In the genomic region with DNA sequence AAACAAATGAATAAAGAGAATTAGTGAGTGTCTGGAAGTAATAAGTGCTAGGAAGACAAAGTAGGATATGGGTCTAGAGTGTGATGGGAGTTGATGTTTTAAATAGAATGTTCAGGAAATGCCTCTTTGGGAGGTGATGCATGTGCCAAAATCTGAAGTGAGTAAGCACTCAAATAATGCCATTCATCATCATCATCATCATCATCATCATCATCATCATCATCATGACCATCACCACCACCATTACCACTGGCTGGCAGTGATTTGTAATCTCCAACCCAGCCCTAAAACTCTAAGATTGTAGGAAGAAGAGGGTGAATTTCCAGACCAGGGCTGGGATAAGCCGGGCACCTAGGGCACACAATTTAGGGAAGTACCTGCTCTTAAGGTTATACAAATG, we compare ENCODE assay signal across 32 cellular contexts. TPM values are rescaled to one million over a fixed set of nuclear protein-coding genes. Genes with fewer than 3 reads are reported as not detected.
"Had no signal": no experiment of that assay in that cellular context is flagged by ENCODE, and none has a peak within 500 bp of the region (broad histone marks: within the 10 kb centered on the region; RNA-seq: fewer than 3 reads in every experiment).

No MANE protein-coding gene starts in this region.

- H3K27ac ChIP-seq: stomach, suprapubic skin, testis, thoracic aorta, thyroid gland, tibial artery, tibial nerve, transverse colon, upper lobe of left lung, upper lobe of right lung, uterus, vagina had no signal

- FAIRE-seq: urothelium cell line had no signal

- H3K27me3 ChIP-seq: testis had no signal

- H3K9me3 Mint-ChIP-seq: stimulated activated effector memory CD8-positive, alpha-beta T cell treated with anti-CD3 and anti-CD28 coated beads, Interleukin-12 subunit alpha, Interleukin-12 subunit beta, amount 100 ng/mL, for 72 hours; stimulated activated memory B cell treated with anti-CD40 and anti-IgM and Interleukin-4, amounts not matched to agents 10 μg/mL and 1 μg/mL and 100 μg/mL, for 72 hours; stimulated activated naive CD8-positive, alpha-beta T cell treated with anti-CD3 and anti-CD28 coated beads, Interleukin-15, amount 100 ng/mL, for 72 hours; stimulated activated naive CD8-positive, alpha-beta T cell treated with anti-CD3 and anti-CD28 coated beads, Interleukin-15, Interleukin-2, amounts not matched to agents 100 ng/mL and 50 ng/mL, for 24 hours; type B pancreatic cell had no signal

- H3K4me1 ChIP-seq: stomach, suprapubic skin, testis, thyroid gland, tibial artery, tibial nerve, transverse colon, upper lobe of left lung, upper lobe of right lung, uterus, vagina had no signal

- DNase-seq: stimulated activated CD4-positive, alpha-beta T cell treated with anti-CD3 and anti-CD28 coated beads, Interleukin-2, amount 100 ng/mL, for 48 hours; stimulated activated CD4-positive, alpha-beta T cell treated with anti-CD3 and anti-CD28 coated beads, Interleukin-4, amount 100 ng/mL, for 1 hour; stimulated activated CD4-positive, alpha-beta T cell treated with anti-CD3 and anti-CD28 coated beads, Interleukin-4, amount 100 ng/mL, for 24 hours; stimulated activated CD4-positive, alpha-beta T cell treated with anti-CD3 and anti-CD28 coated beads, Interleukin-4, amount 100 ng/mL, for 4 hours; stimulated activated CD8-positive, alpha-beta memory T cell treated with anti-CD3 and anti-CD28 coated beads, Interleukin-4, amount 100 ng/mL, for 48 hours; stimulated activated naive B cell treated with anti-CD40 and anti-IgM and Interleukin-4, amounts not matched to agents 10 μg/mL and 1 μg/mL and 100 μg/mL, for 72 hours; stimulated activated naive CD4-positive, alpha-beta T cell; stimulated activated naive CD4-positive, alpha-beta T cell treated with Interleukin-2 at 50 U/mL for 16 hours; stimulated activated naive CD8-positive, alpha-beta T cell treated with anti-CD3 and anti-CD28 coated beads, Interleukin-15, amount 100 ng/mL, for 72 hours; stimulated activated naive CD8-positive, alpha-beta T cell treated with anti-CD3 and anti-CD28 coated beads, Interleukin-15, Interleukin-2, amounts not matched to agents 100 U/mL and 50 U/mL, for 24 hours; stomach; substantia nigra; testis; thyroid gland; tibial artery; transverse colon; trophoblast cell; upper lobe of left lung; upper lobe of right lung; uterus had no signal

- ATAC-seq: stimulated activated effector memory CD8-positive, alpha-beta T cell treated with anti-CD3 and anti-CD28 coated beads, Interleukin-12 subunit alpha, Interleukin-12 subunit beta, amount 100 ng/mL, for 72 hours; stimulated activated memory B cell treated with anti-CD40 and anti-IgM and Interleukin-4, amounts not matched to agents 10 μg/mL and 1 μg/mL and 100 μg/mL, for 72 hours; stimulated activated naive B cell treated with anti-CD40 and anti-IgM and Interleukin-4, amounts not matched to agents 10 μg/mL and 1 μg/mL and 100 μg/mL, for 72 hours; stimulated activated naive CD8-positive, alpha-beta T cell treated with anti-CD3 and anti-CD28 coated beads, Interleukin-15, amount 100 ng/mL, for 72 hours; stimulated activated naive CD8-positive, alpha-beta T cell treated with anti-CD3 and anti-CD28 coated beads, Interleukin-15, Interleukin-2, amounts not matched to agents 100 U/mL and 50 U/mL, for 24 hours; upper lobe of right lung had no signal

- H3K9me3 ChIP-seq: suprapubic skin, testis, thoracic aorta, thyroid gland, tibial artery, tibial nerve, transverse colon, upper lobe of left lung, upper lobe of right lung, uterus, vagina had no signal

- H3K4me3 Mint-ChIP-seq: stimulated activated effector memory CD8-positive, alpha-beta T cell treated with anti-CD3 and anti-CD28 coated beads, Interleukin-12 subunit alpha, Interleukin-12 subunit beta, amount 100 ng/mL, for 72 hours; stimulated activated memory B cell treated with anti-CD40 and anti-IgM and Interleukin-4, amounts not matched to agents 10 μg/mL and 1 μg/mL and 100 μg/mL, for 72 hours; stimulated activated naive B cell treated with anti-CD40 and anti-IgM and Interleukin-4, amounts not matched to agents 10 μg/mL and 1 μg/mL and 100 μg/mL, for 72 hours; stimulated activated naive CD8-positive, alpha-beta T cell treated with anti-CD3 and anti-CD28 coated beads, Interleukin-15, amount 100 ng/mL, for 72 hours; stimulated activated naive CD8-positive, alpha-beta T cell treated with anti-CD3 and anti-CD28 coated beads, Interleukin-15, Interleukin-2, amounts not matched to agents 100 ng/mL and 50 ng/mL, for 24 hours; type B pancreatic cell had no signal

- H3K36me3 Mint-ChIP-seq: stimulated activated effector memory CD8-positive, alpha-beta T cell treated with anti-CD3 and anti-CD28 coated beads, Interleukin-12 subunit alpha, Interleukin-12 subunit beta, amount 100 ng/mL, for 72 hours; stimulated activated memory B cell treated with anti-CD40 and anti-IgM and Interleukin-4, amounts not matched to agents 10 μg/mL and 1 μg/mL and 100 μg/mL, for 72 hours; type B pancreatic cell had no signal

- H3K4me1 Mint-ChIP-seq: stimulated activated effector memory CD8-positive, alpha-beta T cell treated with anti-CD3 and anti-CD28 coated beads, Interleukin-12 subunit alpha, Interleukin-12 subunit beta, amount 100 ng/mL, for 72 hours; stimulated activated memory B cell treated with anti-CD40 and anti-IgM and Interleukin-4, amounts not matched to agents 10 μg/mL and 1 μg/mL and 100 μg/mL, for 72 hours; stimulated activated naive CD8-positive, alpha-beta T cell treated with anti-CD3 and anti-CD28 coated beads, Interleukin-15, amount 100 ng/mL, for 72 hours had no signal

- H3K27ac Mint-ChIP-seq: stimulated activated effector memory CD8-positive, alpha-beta T cell treated with anti-CD3 and anti-CD28 coated beads, Interleukin-12 subunit alpha, Interleukin-12 subunit beta, amount 100 ng/mL, for 72 hours; stimulated activated memory B cell treated with anti-CD40 and anti-IgM and Interleukin-4, amounts not matched to agents 10 μg/mL and 1 μg/mL and 100 μg/mL, for 72 hours; stimulated activated naive B cell treated with anti-CD40 and anti-IgM and Interleukin-4, amounts not matched to agents 10 μg/mL and 1 μg/mL and 100 μg/mL, for 72 hours; stimulated activated naive CD8-positive, alpha-beta T cell treated with anti-CD3 and anti-CD28 coated beads, Interleukin-15, amount 100 ng/mL, for 72 hours; stimulated activated naive CD8-positive, alpha-beta T cell treated with anti-CD3 and anti-CD28 coated beads, Interleukin-15, Interleukin-2, amounts not matched to agents 100 ng/mL and 50 ng/mL, for 24 hours; type B pancreatic cell had no signal

- H3K4me3 ChIP-seq: stomach, suprapubic skin, testis, thoracic aorta, thyroid gland, tibial artery, tibial nerve, transverse colon, upper lobe of left lung, upper lobe of right lung, uterus, vagina had no signal

- H3K36me3 ChIP-seq: stomach, suprapubic skin, thoracic aorta, thyroid gland, tibial artery, tibial nerve, transverse colon, upper lobe of left lung, upper lobe of right lung, uterus, vagina had no signal

RNA-seq across cellular contexts. Expression of a gene that starts 9.7 kb away (rescaled TPM):
- total RNA-seq: stomach, subcutaneous adipose tissue, suprapubic skin, thoracic aorta, tibial nerve, transverse colon, upper lobe of right lung, ureter, urinary bladder, vagina had no signal
- polyA plus RNA-seq: stomach, urinary bladder had no signal
